In the genomic region with DNA sequence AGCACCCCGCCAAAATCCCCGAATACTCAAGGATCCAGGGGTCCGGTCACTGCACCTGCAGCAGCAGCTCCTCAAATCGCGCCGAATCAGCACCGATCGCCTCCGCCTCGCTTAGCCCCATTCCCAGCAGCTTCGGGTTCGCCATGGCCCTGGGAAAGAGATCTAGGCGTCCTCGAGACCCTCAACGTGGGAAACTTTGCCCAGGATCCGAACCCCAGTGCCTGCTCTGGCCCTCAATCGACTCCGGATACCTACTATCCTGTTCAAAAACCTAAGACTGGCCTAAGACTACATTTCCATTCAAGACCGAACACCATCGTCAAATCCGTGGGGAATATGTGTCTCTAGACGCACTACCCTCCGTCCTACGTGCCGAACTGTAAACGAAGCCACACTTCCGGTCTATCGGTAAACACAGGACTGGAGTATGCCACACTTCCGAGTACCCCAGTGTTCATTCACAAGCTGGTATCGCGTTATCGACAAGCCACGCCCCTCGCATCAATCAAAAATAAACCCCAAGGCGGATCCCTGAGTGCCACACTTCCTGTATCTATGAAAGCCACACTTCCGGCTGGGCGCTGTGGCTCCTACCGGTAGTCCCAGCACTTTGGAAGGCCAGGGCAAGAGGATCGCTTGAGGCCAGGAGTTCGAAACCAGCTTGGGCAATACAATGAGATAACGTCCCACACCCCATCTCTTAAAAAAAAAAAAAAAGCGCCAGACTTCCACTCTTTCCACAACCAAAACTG, we compare ENCODE assay signal across 8 cellular contexts. TPM values are rescaled to one million over a fixed set of nuclear protein-coding genes. Genes with fewer than 3 reads are reported as not detected.
A peak's percentile ranks its signal among the peaks of the same experiment; 100 is the strongest.
DNase-seq lines count a peak whose midpoint lies in the region; ATAC-seq and TF ChIP-seq lines count a peak whose summit lies in the region.

TSS of gene PIH1D1 (minus strand) at position 385 of the 752 bp plus-strand sequence. CDS start at position 145, 240 bp downstream.

- H3K4ac ChIP-seq in trophoblast cell (ENCODE audit: low read depth, low read length): peak within 1 kb of the TSS; percentile 96

- peak within 1 kb of the TSS; percentile 83 for H2AFZ ChIP-seq in trophoblast cell (ENCODE audit: insufficient read depth, low read length, poor library complexity)

- H3K9me3 ChIP-seq in trophoblast cell (ENCODE audit: insufficient read depth, low read depth, low read length): no peaks in the 10 kb centered on the region
- no peaks in the 10 kb centered on the region for H3K9me3 ChIP-seq in transverse colon

- 0 to 1% (median 1%) methylated on average over 42 of the region's 42 CpGs for WGBS in adipose tissue, 3 donors
- no CpG with 5 or more reads among the region's 42 CpGs for WGBS in trophoblast cell (ENCODE audit: extremely low coverage, insufficient coverage, insufficient read length)
- WGBS in transverse colon (ENCODE audit: low coverage in 1 of 2), 2 donors: 0 to 1% methylated on average over 4 to 36 of the region's 42 CpGs

- H3K9ac ChIP-seq in trophoblast cell (ENCODE audit: low read length): peak within 1 kb of the TSS; percentile 85

- peaks cover 24 to 27% of the 10 kb centered on the region in 2 experiments for H3K36me3 ChIP-seq in trophoblast cell (ENCODE audit: control insufficient read depth in 1 of 2, insufficient read depth in 2 of 2, low read length in 2 of 2)
- peaks cover 0 to 13% (median 2%) of the 10 kb centered on the region in 4 donors for H3K36me3 ChIP-seq in transverse colon

- TF ChIP-seq CTCF in GM12864 (IDR thresholded peaks at IDR 0.05; ENCODE audit: low read depth, low read length, missing control alignments) (no peak), transverse colon (IDR thresholded peaks at IDR 0.05) (peak in 2 of 5 experiments; percentile 25 to 41)

- H3K14ac ChIP-seq in trophoblast cell (ENCODE audit: low read length): peak within 1 kb of the TSS; percentile 85

- H2BK5ac ChIP-seq in trophoblast cell (ENCODE audit: low read depth, low read length, poor library complexity): peak within 1 kb of the TSS; percentile 23

- in situ Hi-C loops in transverse colon (cut with MboI; ENCODE audit: low pct_ligation_motif_present in 1 of 4, low pct_unique_long_range_greater_than_20kb in 1 of 4, low sequenced_read_pairs in 3 of 4): no loop called here

- peak within 1 kb of the TSS; percentile 94 for H2AK5ac ChIP-seq in trophoblast cell (ENCODE audit: low read length)

- H3K4me1 ChIP-seq in trophoblast cell (ENCODE audit: control insufficient read depth in 1 of 2, insufficient read depth in 2 of 2, low read length in 2 of 2) (peaks cover 0 to 3% of the 10 kb centered on the region in 2 experiments), transverse colon (peaks cover 7 to 45% (median 15%) of the 10 kb centered on the region in 4 donors)

- peak within 1 kb of the TSS; percentile 75 for H2BK120ac ChIP-seq in trophoblast cell (ENCODE audit: insufficient read depth, low read length, poor library complexity)

- DNase-seq in GM12864 (ENCODE audit: low read depth): peak; percentile 99
- peak; percentile 93 for DNase-seq in NCI-H1417 treated with DMSO at 0.1 percent for 48 hours (lab: John Stamatoyannopoulos, UW)
- DNase-seq in SW480 (ENCODE audit: low spot score): peak; percentile 100
- peak; percentile 95 for DNase-seq in cardiac septum (ENCODE audit: low spot score)
- peak; percentile 99 for DNase-seq in trophoblast cell
- peak; percentile 98 for DNase-seq in transverse colon

- H4K12ac ChIP-seq in trophoblast cell (ENCODE audit: low read depth, low read length): peak within 1 kb of the TSS; percentile 79

- peak within 1 kb of the TSS; percentile 72 for H3K18ac ChIP-seq in trophoblast cell (ENCODE audit: low read length)

- peak; percentile 59 for ATAC-seq in HG02759 (IDR thresholded peaks at IDR 0.05; ENCODE audit: unreplicated experiment)

- peak within 1 kb of the TSS; percentile 94 for H4K8ac ChIP-seq in trophoblast cell (ENCODE audit: low read depth, low read length)

- peak within 1 kb of the TSS; percentile 97 for H3K4me2 ChIP-seq in trophoblast cell (ENCODE audit: low read length)

- H2BK12ac ChIP-seq in trophoblast cell (ENCODE audit: low read length): no peak within 1 kb of the TSS

- peak within 1 kb of the TSS; percentile 82 for H4K91ac ChIP-seq in trophoblast cell (ENCODE audit: low read depth, low read length)

- no peak within 1 kb of the TSS for H3K23ac ChIP-seq in trophoblast cell (ENCODE audit: low read length)

- TF ChIP-seq EP300 in transverse colon (IDR thresholded peaks at IDR 0.05; ENCODE audit: low read depth): peak; percentile 48

- H3K27ac ChIP-seq in adipose tissue (ENCODE audit: low read depth, low read length): no peak within 1 kb of the TSS
- H3K27ac ChIP-seq in trophoblast cell (ENCODE audit: low read depth, low read length): peak within 1 kb of the TSS; percentile 97
- peak within 1 kb of the TSS; percentile 95 to 100 (median 96) for H3K27ac ChIP-seq in transverse colon

- intact Hi-C loops in cardiac septum (cut with DNase I) (loop anchor here (5.0 kb wide), 1 partner anchor 36 kb away; the partner anchor contains the start of gene RPL13A), transverse colon (cut with DNase I; ENCODE audit: low total_unique reads) (no loop called here)

- TF ChIP-seq POLR2A in transverse colon (IDR thresholded peaks at IDR 0.05): peak; percentile 72

- H3K4me3 ChIP-seq in GM12864 (ENCODE audit: low read depth, low read length): peak within 1 kb of the TSS; percentile 98
- H3K4me3 ChIP-seq in trophoblast cell (ENCODE audit: low read depth, low read length): peak within 1 kb of the TSS; percentile 85
- H3K4me3 ChIP-seq in transverse colon: peak within 1 kb of the TSS; percentile 53 to 86 (median 80)

- peaks cover 11% of the 10 kb centered on the region for H3K79me1 ChIP-seq in trophoblast cell (ENCODE audit: low read length)

- H3K27me3 ChIP-seq in trophoblast cell (ENCODE audit: insufficient read depth, low read length) (no peaks in the 10 kb centered on the region), transverse colon (no peaks in the 10 kb centered on the region)

- H3K79me2 ChIP-seq in trophoblast cell (ENCODE audit: control insufficient read depth, insufficient read depth, low read length, poor library complexity): peaks cover 9% of the 10 kb centered on the region

RNA-seq across cellular contexts. Expression of gene PIH1D1, which starts in this region (rescaled TPM):
- polyA plus RNA-seq in adipose tissue: 10 to 100 TPM; 43.8 to 85.5 (median 50.3) TPM
- 24.2 TPM for total RNA-seq in cardiac septum
- 67.0 and 67.7 TPM in 2 replicates for polyA plus RNA-seq in trophoblast cell (2013)
- 100 to 1,000 TPM in 1 of 4 donors, 10 to 100 TPM in 3; 52.7 to 105 (median 90.4) TPM for total RNA-seq in transverse colon
